ENCODE assay signal across 8 cellular contexts in the genomic region with DNA sequence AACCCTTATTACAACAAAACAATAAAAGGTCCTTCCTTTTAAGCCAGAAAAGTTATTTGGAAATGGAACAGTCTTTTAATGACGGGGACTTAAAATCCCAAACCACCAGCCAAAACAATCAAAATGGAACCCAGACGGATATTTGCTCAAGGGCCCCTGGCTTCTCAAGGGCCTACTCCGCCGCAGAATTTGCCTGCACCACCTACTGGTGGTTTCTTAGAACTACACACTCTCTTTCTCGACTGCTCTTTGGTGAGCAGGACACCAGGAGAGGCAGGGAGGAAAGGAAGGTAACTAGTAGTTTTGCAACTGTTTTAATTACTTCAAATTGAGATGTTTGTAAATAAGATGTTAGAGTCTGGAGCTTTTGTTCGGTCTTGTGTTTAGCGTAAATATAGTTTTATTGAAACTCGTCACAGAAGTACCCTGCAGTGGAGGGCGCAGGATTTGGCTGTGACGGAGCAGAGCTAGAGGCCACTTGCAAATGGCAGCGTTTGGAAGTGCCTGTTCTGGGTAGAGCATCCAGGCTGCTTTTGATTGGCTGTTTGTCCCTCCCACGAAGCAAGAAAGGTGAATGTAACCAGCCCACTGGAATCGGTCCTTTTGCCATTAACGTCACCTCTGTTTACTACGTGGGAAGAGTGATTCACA.
DNase-seq lines count a peak whose midpoint lies in the region; ATAC-seq and TF ChIP-seq lines count a peak whose summit lies in the region.

No MANE protein-coding gene starts in this region.

- H3K36me3 ChIP-seq in hepatocyte (replicated peaks; ENCODE audit: insufficient read depth, low read depth), result no peaks in the 10 kb centered on the region

- DNase-seq in 8988T, result peak; percentile 71
- peak; percentile 70 for DNase-seq in Daoy (ENCODE audit: low read depth)
- DNase-seq in NCI-H1105 (lab: John Stamatoyannopoulos, UW), result peak; percentile 30
- DNase-seq in activated CD4-positive, alpha-beta memory T cell treated with anti-CD3 and anti-CD28 coated beads for 36 hours, result peak; percentile 56
- DNase-seq in hepatocyte (ENCODE audit: low spot score), result peak; percentile 51
- DNase-seq in stimulated activated CD4-positive, alpha-beta T cell treated with anti-CD3 and anti-CD28 coated beads, Interleukin-4, amount 100 ng/mL, for 48 hours (ENCODE audit: low read depth in 2 of 2), result peak; percentile 12 to 30

- H3K36me3 Mint-ChIP-seq in activated CD4-positive, alpha-beta memory T cell treated with anti-CD3 and anti-CD28 coated beads for 36 hours, result no peaks in the 10 kb centered on the region

- no peak overlapping the region for H3K4me2 ChIP-seq in hepatocyte

- peaks cover 29% of the 10 kb centered on the region for H3K4me1 ChIP-seq in hepatocyte (ENCODE audit: insufficient read depth)

- no peaks in the 10 kb centered on the region for H3K9me3 ChIP-seq in hepatocyte (ENCODE audit: low read depth)

- H3K27ac Mint-ChIP-seq in activated CD4-positive, alpha-beta memory T cell treated with anti-CD3 and anti-CD28 coated beads for 36 hours, result no peak overlapping the region

- no peak overlapping the region for H3K27ac ChIP-seq in hepatocyte

- intact Hi-C loops in activated CD4-positive, alpha-beta memory T cell treated with anti-CD3 and anti-CD28 coated beads for 36 hours (cut with micrococcal nuclease), result loop anchor here (2.0 to 5.0 kb wide), 2 partner anchors 235 to 494 kb away; no protein-coding TSS in a partner anchor

- 73% methylated on average over 15 of the region's 15 CpGs for WGBS in hepatocyte (ENCODE audit: low lambda C conversion rate, missing lambda C conversion rate)

- H4K20me1 ChIP-seq in hepatocyte (ENCODE audit: insufficient read depth, poor library complexity, severe bottlenecking), result no peaks in the 10 kb centered on the region

- H3K4me3 ChIP-seq in hepatocyte, result no peak overlapping the region

- no peaks in the 10 kb centered on the region for H3K27me3 ChIP-seq in hepatocyte

- H3K9me3 Mint-ChIP-seq in activated CD4-positive, alpha-beta memory T cell treated with anti-CD3 and anti-CD28 coated beads for 36 hours, result no peaks in the 10 kb centered on the region

- ATAC-seq in HG03097 (IDR thresholded peaks at IDR 0.05; ENCODE audit: low FRiP score, unreplicated experiment) (no peak), HG02763 (IDR thresholded peaks at IDR 0.05; ENCODE audit: unreplicated experiment) (no peak)

- H3K4me1 Mint-ChIP-seq in activated CD4-positive, alpha-beta memory T cell treated with anti-CD3 and anti-CD28 coated beads for 36 hours (ENCODE audit: low read depth), result peaks cover 6% of the 10 kb centered on the region

- H3K27me3 Mint-ChIP-seq in activated CD4-positive, alpha-beta memory T cell treated with anti-CD3 and anti-CD28 coated beads for 36 hours, result peaks cover 11% of the 10 kb centered on the region

- H3K4me3 Mint-ChIP-seq in activated CD4-positive, alpha-beta memory T cell treated with anti-CD3 and anti-CD28 coated beads for 36 hours, result no peak overlapping the region

- CTCF ChIA-PET in activated CD4-positive, alpha-beta memory T cell treated with anti-CD3 and anti-CD28 coated beads for 36 hours (lab: Charles Lee), result interaction anchor here (0.7 to 2.0 kb wide), 4 partner anchors 9 to 256 kb away, joined by 3 to 7 read pairs (median 3); no protein-coding TSS in a partner anchor

- no peaks in the 10 kb centered on the region for H3K9me2 ChIP-seq in hepatocyte (replicated peaks; ENCODE audit: insufficient read depth)

- TF ChIP-seq CTCF in hepatocyte (IDR thresholded peaks at IDR 0.05; ENCODE audit: poor library complexity), result peak; percentile 47

- no peak overlapping the region for H2AFZ ChIP-seq in hepatocyte

- no peaks in the 10 kb centered on the region for H3K79me2 ChIP-seq in hepatocyte

- POLR2A ChIA-PET in activated CD4-positive, alpha-beta memory T cell treated with anti-CD3 and anti-CD28 coated beads for 36 hours (lab: Charles Lee), result no interaction called here

Comparison
In these comparisons a context has a peak if more than half of its experiments do, and no peak if none do; other contexts are left out.
1. DNase-seq: peak in every context shown above with its lines; median percentile 71 in 8988T; 70 in Daoy; 56 in activated CD4-positive, alpha-beta memory T cell treated with anti-CD3 and anti-CD28 coated beads for 36 hours; 51 in hepatocyte; 30 in NCI-H1105; 21 in stimulated activated CD4-positive, alpha-beta T cell treated with anti-CD3 and anti-CD28 coated beads, Interleukin-4, amount 100 ng/mL, for 48 hours.